In genomic region chr10:61621538-61622150, GRCh38 we compare ENCODE assay signal across 11 cellular contexts. TPM values are rescaled to one million over a fixed set of nuclear protein-coding genes. Genes with fewer than 3 reads are reported as not detected.
DNase-seq lines count a peak whose midpoint lies in the region; ATAC-seq, FAIRE-seq and TF ChIP-seq lines count a peak whose summit lies in the region.
"Had no signal": no experiment of that assay in that cellular context is flagged by ENCODE, and none has a peak within 500 bp of the region (broad histone marks: within the 10 kb centered on the region; RNA-seq: fewer than 3 reads in every experiment).

No MANE protein-coding gene starts in this region.

- no peaks in the 10 kb centered on the region for H3F3A ChIP-seq in PC-3 (ENCODE audit: low read length, unreplicated experiment)

- H2AFZ ChIP-seq in PC-3 (ENCODE audit: low read length): peak overlapping the region; percentile 43

- H3K4me3 ChIP-seq in PC-3 (ENCODE audit: low read length): peak overlapping the region; percentile 34
- no peak overlapping the region for H3K4me3 ChIP-seq in small intestine (ENCODE audit: low read depth in 1 of 2, low read length in 2 of 2)

- H3K36me3 Mint-ChIP-seq in activated naive CD8-positive, alpha-beta T cell treated with anti-CD3 and anti-CD28 coated beads, Interleukin-2, amount 50 U/mL, for 24 hours (ENCODE audit: low read depth): no peaks in the 10 kb centered on the region

- H3K4me1 ChIP-seq in PC-3 (ENCODE audit: insufficient read depth, low read length) (peaks cover 11% of the 10 kb centered on the region), small intestine (ENCODE audit: control insufficient read depth in 2 of 2, insufficient read depth in 1 of 2, low read depth in 1 of 2, low read length in 1 of 2) (no peaks in the 10 kb centered on the region)

- intact Hi-C loops in PC-3 (cut with micrococcal nuclease) (loop anchor here (5.0 to 10.0 kb wide), 4 partner anchors 111 to 763 kb away; no protein-coding TSS in a partner anchor), posterior cingulate gyrus (cut with DNase I) (no loop called here)

- no peak overlapping the region for H3K9ac ChIP-seq in PC-3 (ENCODE audit: low read length)
- H3K9ac ChIP-seq: SK-N-SH had no signal

- H3K36me3 ChIP-seq in PC-3 (ENCODE audit: low read depth, low read length) (no peaks in the 10 kb centered on the region), small intestine (ENCODE audit: control insufficient read depth in 2 of 2, insufficient read depth in 2 of 2, low read length in 2 of 2) (no peaks in the 10 kb centered on the region)

- H3K9me3 Mint-ChIP-seq in activated naive CD8-positive, alpha-beta T cell treated with anti-CD3 and anti-CD28 coated beads, Interleukin-2, amount 50 U/mL, for 24 hours: no peaks in the 10 kb centered on the region

- no peak overlapping the region for H3K27ac ChIP-seq in PC-3 (ENCODE audit: low read length)
- no peak overlapping the region for H3K27ac ChIP-seq in small intestine (ENCODE audit: low read depth in 1 of 2, low read length in 1 of 2)

- no peaks in the 10 kb centered on the region for H3K9me2 ChIP-seq in PC-3 (replicated peaks; ENCODE audit: low read length)
- H3K9me2 ChIP-seq: SK-N-SH had no signal

- no peak for TF ChIP-seq CTCF in PC-3 (conservative IDR thresholded peaks at IDR 0.05; ENCODE audit: low read depth, low read length)

- H3K4me3 Mint-ChIP-seq in activated naive CD8-positive, alpha-beta T cell treated with anti-CD3 and anti-CD28 coated beads, Interleukin-2, amount 50 U/mL, for 24 hours: no peak overlapping the region

- POLR2A ChIA-PET in PC-3 (lab: Charles Lee; ENCODE audit: unreplicated experiment): no interaction called here

- DNase-seq in NCI-H1417 treated with DMSO at 0.1 percent for 48 hours (lab: John Stamatoyannopoulos, UW) (peak; percentile 40), PC-3 (peak; percentile 89), globus pallidus (ENCODE audit: low spot score) (peak; percentile 43), small intestine (peak; percentile 40), posterior cingulate gyrus (no peak)
- DNase-seq in activated naive CD8-positive, alpha-beta T cell treated with anti-CD3 and anti-CD28 coated beads, Interleukin-2, amount 50 U/mL, for 24 hours: no peak
- DNase-seq: activated CD4-positive, CD25-positive, alpha-beta regulatory T cell treated with anti-CD3 and anti-CD28 coated beads, Interleukin-2, amount 50 U/mL, for 72 hours; GOT3; SK-N-SH had no signal

- H3K4me2 ChIP-seq in PC-3 (ENCODE audit: low read length): peak overlapping the region; percentile 64
- H3K4me2 ChIP-seq: SK-N-SH had no signal

- CTCF ChIA-PET in PC-3 (lab: Charles Lee): no interaction called here

- no peak for FAIRE-seq in small intestine (lab: Jason Lieb, UNC)

- H4K20me1 ChIP-seq in PC-3 (ENCODE audit: low read length): no peaks in the 10 kb centered on the region

- H3K27me3 ChIP-seq in PC-3 (ENCODE audit: low read length): no peaks in the 10 kb centered on the region
- no peaks in the 10 kb centered on the region for H3K27me3 ChIP-seq in small intestine (ENCODE audit: control insufficient read depth in 2 of 2, insufficient read depth in 2 of 2, low read length in 2 of 2)

- H3K79me2 ChIP-seq in PC-3 (ENCODE audit: low read length): no peaks in the 10 kb centered on the region

- H3K9me3 ChIP-seq in PC-3 (ENCODE audit: low read length) (no peaks in the 10 kb centered on the region), small intestine (ENCODE audit: control insufficient read depth, low read depth) (no peaks in the 10 kb centered on the region)
- H3K9me3 ChIP-seq: SK-N-SH had no signal

- BruUV-seq in PC-3 (replicated peaks; lab: Mats Ljungman, UMichigan): no TSS peak

- peak; percentile 92 for ATAC-seq in PC-3
- no peak for ATAC-seq in HG03045 (IDR thresholded peaks at IDR 0.05; ENCODE audit: unreplicated experiment)
- ATAC-seq in HG03095 (IDR thresholded peaks at IDR 0.05; ENCODE audit: unreplicated experiment): no peak
- ATAC-seq in activated naive CD8-positive, alpha-beta T cell treated with anti-CD3 and anti-CD28 coated beads, Interleukin-2, amount 50 U/mL, for 24 hours: no peak

- H3K27me3 Mint-ChIP-seq in activated naive CD8-positive, alpha-beta T cell treated with anti-CD3 and anti-CD28 coated beads, Interleukin-2, amount 50 U/mL, for 24 hours: peaks cover 4% of the 10 kb centered on the region

- H3K27ac Mint-ChIP-seq in activated naive CD8-positive, alpha-beta T cell treated with anti-CD3 and anti-CD28 coated beads, Interleukin-2, amount 50 U/mL, for 24 hours: no peak overlapping the region

- H3K4me1 Mint-ChIP-seq in activated naive CD8-positive, alpha-beta T cell treated with anti-CD3 and anti-CD28 coated beads, Interleukin-2, amount 50 U/mL, for 24 hours: no peaks in the 10 kb centered on the region

- 12 to 47% (median 32%) methylated on average over 12 of the region's 12 CpGs for WGBS in small intestine, 3 donors

RNA-seq across cellular contexts. Expression of gene CABCOCO1, which starts 41.1 kb away (rescaled TPM):
- total RNA-seq in PC-3 (2014; rRNA removed): not detected in 2 replicates
- polyA plus RNA-seq in small intestine: under 1 TPM in 1 of 3 donors, not detected in 2; 0.15 TPM

Comparison
In these comparisons a context has a peak if more than half of its experiments do, and no peak if none do; other contexts are left out.
1. DNase-seq: peak in NCI-H1417 treated with DMSO at 0.1 percent for 48 hours (single experiment), PC-3 (single experiment), globus pallidus (single experiment) and small intestine (single experiment); none in posterior cingulate gyrus (0 of 10) and activated naive CD8-positive, alpha-beta T cell treated with anti-CD3 and anti-CD28 coated beads, Interleukin-2, amount 50 U/mL, for 24 hours (single experiment).